ENCODE assay signal across 18 cellular contexts in the genomic region with DNA sequence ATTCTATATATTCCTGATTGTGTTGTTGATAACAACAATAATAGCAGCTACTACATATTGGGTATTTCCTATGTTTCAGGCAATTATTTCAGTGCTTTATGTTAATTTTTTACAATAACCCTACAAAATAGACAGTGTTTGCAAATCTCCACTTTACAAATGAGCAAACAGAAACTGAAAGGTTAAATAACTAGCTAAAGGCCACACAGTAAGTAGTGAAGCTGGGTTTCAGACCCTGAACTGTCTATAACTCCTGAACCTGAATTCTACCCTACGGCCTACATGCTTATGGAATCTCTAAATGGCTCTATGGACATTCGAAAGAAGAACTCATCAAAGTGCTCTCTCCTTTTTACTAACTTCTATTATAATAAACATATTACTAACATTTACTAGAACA.
DNase-seq lines count a peak whose midpoint lies in the region; ATAC-seq lines count a peak whose summit lies in the region.
"Had no signal": no experiment of that assay in that cellular context is flagged by ENCODE, and none has a peak within 500 bp of the region (broad histone marks: within the 10 kb centered on the region; RNA-seq: fewer than 3 reads in every experiment).

No MANE protein-coding gene starts in this region.

- no peak overlapping the region for H3K4me3 ChIP-seq in HAP-1
- H3K4me3 ChIP-seq: right atrium auricular region, transverse colon had no signal

- in situ Hi-C loops in HAP-1 (cut with MboI; ENCODE audit: low sequenced_read_pairs) = no loop called here

- ATAC-seq in GM18867 (IDR thresholded peaks at IDR 0.05; ENCODE audit: unreplicated experiment) (peak; percentile 85), GM21515 (IDR thresholded peaks at IDR 0.05; ENCODE audit: unreplicated experiment) (peak; percentile 84), HG02943 (IDR thresholded peaks at IDR 0.05; ENCODE audit: low read depth, unreplicated experiment) (peak; percentile 77), HG03565 (IDR thresholded peaks at IDR 0.05; ENCODE audit: unreplicated experiment) (peak; percentile 63), HG02884 (IDR thresholded peaks at IDR 0.05; ENCODE audit: unreplicated experiment) (no peak)

- DNase-seq in amniotic stem cell (lab: John Stamatoyannopoulos, UW) = no peak
- DNase-seq in HAP-1 (ENCODE audit: low spot score in 2 of 2) = no peak
- no peak for DNase-seq in activated gamma-delta T cell (lab: John Stamatoyannopoulos, UW)
- DNase-seq: endodermal cell; foreskin fibroblast; mammary epithelial cell; NCI-H187 treated with DMSO at 0.1 percent for 48 hours; NCI-H748 treated with DMSO at 0.1 percent for 48 hours; nephron progenitor cell; stimulated activated CD4-positive, alpha-beta T cell treated with anti-CD3 and anti-CD28 coated beads, Interleukin-2, amount 100 ng/mL, for 48 hours; T-helper 2 cell; transverse colon had no signal

- no peaks in the 10 kb centered on the region for H3K9me3 ChIP-seq in HAP-1
- H3K9me3 ChIP-seq: right atrium auricular region, transverse colon had no signal

- H3K27me3 ChIP-seq in HAP-1 (ENCODE audit: low read depth) = no peaks in the 10 kb centered on the region
- H3K27me3 ChIP-seq: right atrium auricular region, transverse colon had no signal

- peaks cover 4% of the 10 kb centered on the region; the same call in 1 of the 2 replicates for H3K4me1 ChIP-seq in HAP-1
- H3K4me1 ChIP-seq: transverse colon had no signal

- no peaks in the 10 kb centered on the region for H3K36me3 ChIP-seq in HAP-1 (replicated peaks)
- H3K36me3 ChIP-seq: right atrium auricular region, transverse colon had no signal
